ENCODE assay signal across 8 cellular contexts in the genomic region with DNA sequence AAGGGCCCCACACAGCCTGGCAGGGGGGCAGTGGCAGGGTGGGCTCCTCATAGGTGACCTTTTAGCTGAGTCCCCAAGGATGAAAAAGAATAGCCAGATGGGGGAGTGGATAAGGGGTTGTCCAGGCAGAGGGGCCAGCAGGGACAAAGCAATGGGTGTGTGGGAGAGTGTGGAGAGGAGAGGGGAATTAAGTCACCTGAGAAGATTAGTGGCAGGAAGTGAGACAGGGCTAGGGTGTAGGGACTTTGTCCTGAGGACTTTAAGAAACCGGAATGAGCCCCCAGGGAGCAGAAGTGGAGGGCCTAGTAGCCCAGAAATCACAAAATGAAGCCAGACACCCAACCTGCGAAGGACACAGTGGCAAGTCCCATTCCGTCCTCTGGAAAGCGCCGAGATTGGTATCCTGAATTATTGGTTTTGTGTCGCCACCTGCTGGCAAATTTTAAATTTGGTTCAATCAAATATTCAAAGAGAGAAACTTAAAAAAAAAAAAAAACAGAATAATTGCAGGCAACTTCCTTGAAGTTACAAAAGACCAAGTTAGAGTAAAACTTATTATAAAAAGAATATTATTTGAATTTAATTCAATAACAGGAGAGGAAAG.
DNase-seq lines count a peak whose midpoint lies in the region; ATAC-seq and TF ChIP-seq lines count a peak whose summit lies in the region.

No MANE protein-coding gene starts in this region.

- H3K27ac ChIP-seq in esophagus squamous epithelium = no peak overlapping the region
- H3K27ac ChIP-seq in sigmoid colon = no peak overlapping the region

- H3K4me1 ChIP-seq in esophagus squamous epithelium = no peaks in the 10 kb centered on the region
- H3K4me1 ChIP-seq in sigmoid colon = no peaks in the 10 kb centered on the region

- no peaks in the 10 kb centered on the region for H3K9me3 ChIP-seq in esophagus squamous epithelium
- H3K9me3 ChIP-seq in sigmoid colon = no peaks in the 10 kb centered on the region

- H3K4me1 Mint-ChIP-seq in activated CD4-positive, alpha-beta T cell treated with anti-CD3 and anti-CD28 coated beads, Interleukin-2, amount 10 ng/mL, durations not matched to agents 24 days and 14 days = no peaks in the 10 kb centered on the region
- H3K4me1 Mint-ChIP-seq in nephron progenitor cell = peaks cover 8% of the 10 kb centered on the region

- H3K27ac Mint-ChIP-seq in activated CD4-positive, alpha-beta T cell treated with anti-CD3 and anti-CD28 coated beads, Interleukin-2, amount 10 ng/mL, durations not matched to agents 24 days and 14 days = no peak overlapping the region
- H3K27ac Mint-ChIP-seq in nephron progenitor cell = no peak overlapping the region

- TF ChIP-seq CTCF in HFF-Myc (IDR thresholded peaks at IDR 0.05; ENCODE audit: low read depth, low read length, missing control alignments) = peak; percentile 38
- TF ChIP-seq CTCF in esophagus squamous epithelium (IDR thresholded peaks at IDR 0.05) = peak in 5 of 6 experiments; percentile 19 to 57 (median 42)
- peak; percentile 61 for TF ChIP-seq CTCF in nephron progenitor cell (IDR thresholded peaks at IDR 0.05)
- TF ChIP-seq CTCF in sigmoid colon (IDR thresholded peaks at IDR 0.05) = peak in 2 of 4 experiments; percentile 10 to 39

- H3K27me3 ChIP-seq in esophagus squamous epithelium (peaks cover 0 to 7% (median 0%) of the 10 kb centered on the region in 4 donors), sigmoid colon (no peaks in the 10 kb centered on the region)

- intact Hi-C loops in activated CD4-positive, alpha-beta T cell treated with anti-CD3 and anti-CD28 coated beads, Interleukin-2, amount 10 ng/mL, durations not matched to agents 24 days and 14 days (cut with micrococcal nuclease) = loop anchor here (1.0 to 5.0 kb wide), 2 partner anchors 736 to 1436 kb away; no protein-coding TSS in a partner anchor
- intact Hi-C loops in esophagus squamous epithelium (cut with DNase I) = no loop called here
- intact Hi-C loops in sigmoid colon (cut with DNase I) = loop anchor here (5.0 kb wide), 1 partner anchor 1436 kb away; no protein-coding TSS in a partner anchor

- no peak for ATAC-seq in HG03442 (IDR thresholded peaks at IDR 0.05; ENCODE audit: unreplicated experiment)

- no peaks in the 10 kb centered on the region for H3K36me3 ChIP-seq in esophagus squamous epithelium
- H3K36me3 ChIP-seq in sigmoid colon = no peaks in the 10 kb centered on the region

- peaks cover 4% of the 10 kb centered on the region for H3K27me3 Mint-ChIP-seq in activated CD4-positive, alpha-beta T cell treated with anti-CD3 and anti-CD28 coated beads, Interleukin-2, amount 10 ng/mL, durations not matched to agents 24 days and 14 days
- peaks cover 10% of the 10 kb centered on the region for H3K27me3 Mint-ChIP-seq in nephron progenitor cell (ENCODE audit: low read depth, poor library complexity)

- no peak for TF ChIP-seq POLR2A in esophagus squamous epithelium (IDR thresholded peaks at IDR 0.05)
- TF ChIP-seq POLR2A in sigmoid colon (IDR thresholded peaks at IDR 0.05) = no peak

- H3K4me3 Mint-ChIP-seq in activated CD4-positive, alpha-beta T cell treated with anti-CD3 and anti-CD28 coated beads, Interleukin-2, amount 10 ng/mL, durations not matched to agents 24 days and 14 days = no peak overlapping the region
- no peak overlapping the region for H3K4me3 Mint-ChIP-seq in nephron progenitor cell

- H3K4me3 ChIP-seq in HFF-Myc (replicated peaks; ENCODE audit: low read depth, low read length) = no peak overlapping the region
- H3K4me3 ChIP-seq in esophagus squamous epithelium = no peak overlapping the region
- H3K4me3 ChIP-seq in sigmoid colon = no peak overlapping the region

- 9 to 13% methylated on average over 6 of the region's 6 CpGs for WGBS in esophagus squamous epithelium, 2 donors
- WGBS in sigmoid colon, 2 donors = 6 to 7% methylated on average over 6 of the region's 6 CpGs

- no peak for TF ChIP-seq EP300 in sigmoid colon (IDR thresholded peaks at IDR 0.05)

- H3K36me3 Mint-ChIP-seq in activated CD4-positive, alpha-beta T cell treated with anti-CD3 and anti-CD28 coated beads, Interleukin-2, amount 10 ng/mL, durations not matched to agents 24 days and 14 days (ENCODE audit: low read depth) = no peaks in the 10 kb centered on the region
- H3K36me3 Mint-ChIP-seq in nephron progenitor cell (ENCODE audit: low read depth) = no peaks in the 10 kb centered on the region

- peak; percentile 82 for DNase-seq in DMS53 (lab: John Stamatoyannopoulos, UW)
- DNase-seq in HFF-Myc (ENCODE audit: extremely low read depth, low read depth) = peak; percentile 32
- peak; percentile 81 for DNase-seq in NCI-H2171 treated with DMSO at 0.1 percent for 48 hours (lab: John Stamatoyannopoulos, UW)
- DNase-seq in activated CD4-positive, alpha-beta T cell treated with anti-CD3 and anti-CD28 coated beads, Interleukin-2, amount 10 ng/mL, durations not matched to agents 24 days and 14 days = peak; percentile 85
- DNase-seq in esophagus squamous epithelium (lab: John Stamatoyannopoulos, UW) = no peak
- DNase-seq in nephron progenitor cell = peak; percentile 68
- DNase-seq in sigmoid colon = no peak

- no peaks in the 10 kb centered on the region for H3K9me3 Mint-ChIP-seq in activated CD4-positive, alpha-beta T cell treated with anti-CD3 and anti-CD28 coated beads, Interleukin-2, amount 10 ng/mL, durations not matched to agents 24 days and 14 days
- peaks cover 29% of the 10 kb centered on the region for H3K9me3 Mint-ChIP-seq in nephron progenitor cell

Comparison
In these comparisons a context has a peak if more than half of its experiments do, and no peak if none do; other contexts are left out.
1. DNase-seq: peak in DMS53 (single experiment), HFF-Myc (single experiment), NCI-H2171 treated with DMSO at 0.1 percent for 48 hours (single experiment), activated CD4-positive, alpha-beta T cell treated with anti-CD3 and anti-CD28 coated beads, Interleukin-2, amount 10 ng/mL, durations not matched to agents 24 days and 14 days (single experiment) and nephron progenitor cell (single experiment); none in esophagus squamous epithelium (single experiment) and sigmoid colon (single experiment).